Comparison of ENCODE assay signal across 2 cellular contexts in the genomic region with DNA sequence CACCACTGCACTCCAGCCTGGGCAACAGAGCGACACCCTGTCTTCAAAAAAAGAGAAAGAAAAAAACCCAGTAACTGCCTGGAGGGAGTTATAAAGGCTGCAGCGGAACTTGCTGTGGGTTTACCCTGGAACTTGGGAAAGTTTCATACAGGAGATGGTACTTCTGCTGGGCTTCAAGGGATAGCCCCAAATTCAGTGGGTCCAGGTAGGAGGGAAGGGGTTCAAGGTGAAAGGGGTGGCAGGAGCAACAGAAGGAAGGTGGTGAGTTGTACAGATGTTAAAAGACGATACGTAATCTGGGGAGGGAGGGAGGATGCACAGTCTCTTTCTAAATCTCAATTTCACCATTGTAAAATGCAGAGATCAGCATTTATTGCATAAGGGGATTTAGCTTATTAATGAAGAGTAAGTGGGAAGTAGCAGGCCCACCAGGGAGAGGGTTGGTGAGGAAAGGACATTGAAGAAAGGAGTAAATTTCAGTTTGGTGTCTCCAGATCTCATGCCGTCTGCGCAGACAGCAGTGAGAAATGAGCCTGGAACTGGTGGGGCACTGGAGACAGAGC.
TF ChIP-seq lines count a peak whose summit lies in the region.

No MANE protein-coding gene starts in this region.

TF ChIP-seq in K562, 482 proteins besides CTCF, POLR2A, EP300 and RAD21:
- TF ChIP-seq TSC22D4 (tag; IDR thresholded peaks at IDR 0.05) (no peak), C11orf30 (IDR thresholded peaks at IDR 0.05; ENCODE audit: low read depth) (peak; percentile 59), CBFB (CRISPR knock-in tag; IDR thresholded peaks at IDR 0.05) (no peak), MAFK (IDR thresholded peaks at IDR 0.05; ENCODE audit: low read length) (peak; percentile 35; the same call in 1 of the 2 replicates), HMGN3 (IDR thresholded peaks at IDR 0.05; ENCODE audit: borderline replicate concordance, extremely low read depth, insufficient read length, low read depth, low read length) (no peak), ZNF316 (IDR thresholded peaks at IDR 0.05) (peak; percentile 72), ZNF445 (CRISPR knock-in tag; IDR thresholded peaks at IDR 0.05; ENCODE audit: low read depth) (no peak), ELF1 (tag; IDR thresholded peaks at IDR 0.05) (no peak), MAFF (IDR thresholded peaks at IDR 0.05; ENCODE audit: low read length) (peak; percentile 39; the same call in 1 of the 2 replicates), XRCC3 (IDR thresholded peaks at IDR 0.05) (no peak)
- TF ChIP-seq, protein P1, sequence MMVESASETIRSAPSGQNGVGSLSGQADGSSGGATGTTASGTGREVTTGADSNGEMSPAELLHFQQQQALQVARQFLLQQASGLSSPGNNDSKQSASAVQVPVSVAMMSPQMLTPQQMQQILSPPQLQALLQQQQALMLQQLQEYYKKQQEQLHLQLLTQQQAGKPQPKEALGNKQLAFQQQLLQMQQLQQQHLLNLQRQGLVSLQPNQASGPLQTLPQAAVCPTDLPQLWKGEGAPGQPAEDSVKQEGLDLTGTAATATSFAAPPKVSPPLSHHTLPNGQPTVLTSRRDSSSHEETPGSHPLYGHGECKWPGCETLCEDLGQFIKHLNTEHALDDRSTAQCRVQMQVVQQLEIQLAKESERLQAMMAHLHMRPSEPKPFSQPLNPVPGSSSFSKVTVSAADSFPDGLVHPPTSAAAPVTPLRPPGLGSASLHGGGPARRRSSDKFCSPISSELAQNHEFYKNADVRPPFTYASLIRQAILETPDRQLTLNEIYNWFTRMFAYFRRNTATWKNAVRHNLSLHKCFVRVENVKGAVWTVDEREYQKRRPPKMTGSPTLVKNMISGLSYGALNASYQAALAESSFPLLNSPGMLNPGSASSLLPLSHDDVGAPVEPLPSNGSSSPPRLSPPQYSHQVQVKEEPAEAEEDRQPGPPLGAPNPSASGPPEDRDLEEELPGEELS (CRISPR knock-in tag; IDR thresholded peaks at IDR 0.05; ENCODE audit: borderline replicate concordance): no peak
- TF ChIP-seq, protein P2, sequence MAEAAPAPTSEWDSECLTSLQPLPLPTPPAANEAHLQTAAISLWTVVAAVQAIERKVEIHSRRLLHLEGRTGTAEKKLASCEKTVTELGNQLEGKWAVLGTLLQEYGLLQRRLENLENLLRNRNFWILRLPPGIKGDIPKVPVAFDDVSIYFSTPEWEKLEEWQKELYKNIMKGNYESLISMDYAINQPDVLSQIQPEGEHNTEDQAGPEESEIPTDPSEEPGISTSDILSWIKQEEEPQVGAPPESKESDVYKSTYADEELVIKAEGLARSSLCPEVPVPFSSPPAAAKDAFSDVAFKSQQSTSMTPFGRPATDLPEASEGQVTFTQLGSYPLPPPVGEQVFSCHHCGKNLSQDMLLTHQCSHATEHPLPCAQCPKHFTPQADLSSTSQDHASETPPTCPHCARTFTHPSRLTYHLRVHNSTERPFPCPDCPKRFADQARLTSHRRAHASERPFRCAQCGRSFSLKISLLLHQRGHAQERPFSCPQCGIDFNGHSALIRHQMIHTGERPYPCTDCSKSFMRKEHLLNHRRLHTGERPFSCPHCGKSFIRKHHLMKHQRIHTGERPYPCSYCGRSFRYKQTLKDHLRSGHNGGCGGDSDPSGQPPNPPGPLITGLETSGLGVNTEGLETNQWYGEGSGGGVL (CRISPR knock-in tag; IDR thresholded peaks at IDR 0.05): no peak
TF ChIP-seq in K562: peak in this region for 4.

TF ChIP-seq in endothelial cell of umbilical vein, 7 proteins besides CTCF, POLR2A, EP300 and RAD21:
- TF ChIP-seq, protein P3, sequence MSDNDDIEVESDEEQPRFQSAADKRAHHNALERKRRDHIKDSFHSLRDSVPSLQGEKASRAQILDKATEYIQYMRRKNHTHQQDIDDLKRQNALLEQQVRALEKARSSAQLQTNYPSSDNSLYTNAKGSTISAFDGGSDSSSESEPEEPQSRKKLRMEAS (IDR thresholded peaks at IDR 0.05; ENCODE audit: insufficient read depth, insufficient read length): no peak
- TF ChIP-seq EZH2 (IDR thresholded peaks at IDR 0.05; ENCODE audit: borderline replicate concordance, low read depth, low read length, severe bottlenecking): no peak
- TF ChIP-seq MYC (IDR thresholded peaks at IDR 0.05; ENCODE audit: low read depth, low read length): no peak
- no peak for TF ChIP-seq GATA2 (IDR thresholded peaks at IDR 0.05; ENCODE audit: insufficient read depth, insufficient read length, low read depth, low read length)
- no peak for TF ChIP-seq FOS (IDR thresholded peaks at IDR 0.05; ENCODE audit: borderline replicate concordance, insufficient read depth, low read length)
- TF ChIP-seq POLR2AphosphoS5 (IDR thresholded peaks at IDR 0.05; ENCODE audit: insufficient read depth, low read depth, low read length): no peak
